In the genomic region with DNA sequence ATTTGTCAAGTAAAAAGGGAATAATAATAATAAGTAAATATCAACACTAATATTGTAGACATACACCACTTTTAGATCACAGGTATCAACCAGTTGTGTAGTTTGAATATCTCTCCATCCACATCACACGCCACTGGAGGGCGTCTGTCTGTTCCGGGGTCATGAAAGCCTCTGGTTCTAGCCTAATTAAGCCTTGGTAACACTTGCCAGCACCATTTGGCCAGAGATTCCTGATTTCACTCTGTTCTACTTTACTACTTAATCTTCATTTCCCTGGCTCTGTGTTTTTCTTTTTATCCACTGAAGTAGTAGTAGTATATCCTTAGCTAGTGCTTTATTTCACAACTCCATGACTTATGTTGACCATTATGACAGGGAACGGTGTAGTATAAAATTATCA, we compare ENCODE assay signal across 18 cellular contexts.
DNase-seq lines count a peak whose midpoint lies in the region; ATAC-seq and TF ChIP-seq lines count a peak whose summit lies in the region.
"Had no signal": no experiment of that assay in that cellular context is flagged by ENCODE, and none has a peak within 500 bp of the region (broad histone marks: within the 10 kb centered on the region; RNA-seq: fewer than 3 reads in every experiment).

No MANE protein-coding gene starts in this region.

- H3K36me3 Mint-ChIP-seq in Caco-2 (ENCODE audit: insufficient read depth, unreplicated experiment): no peaks in the 10 kb centered on the region
- no peaks in the 10 kb centered on the region for H3K36me3 Mint-ChIP-seq in GM23338 (ENCODE audit: low read depth)
- H3K36me3 Mint-ChIP-seq: activated naive CD8-positive, alpha-beta T cell treated with anti-CD3 and anti-CD28 coated beads for 36 hours had no signal

- TF ChIP-seq CTCF in Caco-2 (IDR thresholded peaks at IDR 0.05; ENCODE audit: insufficient read depth in 1 of 2, low read depth in 1 of 2, low read length in 1 of 2, severe bottlenecking in 1 of 2, unreplicated experiment in 1 of 2) (peak; percentile 20 to 21), GM23338 (conservative IDR thresholded peaks at IDR 0.05; ENCODE audit: low read depth in 2 of 2) (peak; percentile 75 to 81), Panc1 (IDR thresholded peaks at IDR 0.05) (peak; percentile 17; the same call in 1 of the 2 replicates)

- no peaks in the 10 kb centered on the region for H3K27me3 Mint-ChIP-seq in Caco-2 (ENCODE audit: insufficient read depth, unreplicated experiment)
- no peaks in the 10 kb centered on the region for H3K27me3 Mint-ChIP-seq in GM23338 (ENCODE audit: insufficient read depth, low read depth, poor library complexity)
- H3K27me3 Mint-ChIP-seq: activated CD8-positive, alpha-beta T cell treated with anti-CD3 and anti-CD28 coated beads for 36 hours; activated naive CD8-positive, alpha-beta T cell treated with anti-CD3 and anti-CD28 coated beads for 36 hours had no signal

- H3K9me3 Mint-ChIP-seq in Caco-2 (ENCODE audit: unreplicated experiment) (no peaks in the 10 kb centered on the region), GM23338 (no peaks in the 10 kb centered on the region; the same call in 2 of the 3 replicates)

- ATAC-seq in GM23338 (peak; percentile 80), Panc1 (no peak), esophagus mucosa (no peak)
- ATAC-seq: activated CD8-positive, alpha-beta T cell treated with anti-CD3 and anti-CD28 coated beads for 36 hours; activated T-cell treated with anti-CD3 and anti-CD28 coated beads, Interleukin-2, amount 50 U/mL, for 72 hours; left lobe of liver; SK-N-SH treated with all-trans-retinoic acid at 6 μM for 48 hours had no signal

- H4K20me1 ChIP-seq in GM23338 (replicated peaks; ENCODE audit: insufficient read depth): no peaks in the 10 kb centered on the region

- POLR2A ChIA-PET in Caco-2 (lab: Charles Lee) (no interaction called here), Panc1 (lab: Charles Lee) (no interaction called here)

- H3K9me3 ChIP-seq in Caco-2 (no peaks in the 10 kb centered on the region), Panc1 (ENCODE audit: control insufficient read depth, insufficient read depth, low read depth, low read length) (no peaks in the 10 kb centered on the region)
- H3K9me3 ChIP-seq: thoracic aorta had no signal

- H3K4me3 Mint-ChIP-seq in Caco-2 (ENCODE audit: unreplicated experiment) (no peak overlapping the region), GM23338 (no peak overlapping the region)
- H3K4me3 Mint-ChIP-seq: activated CD8-positive, alpha-beta T cell treated with anti-CD3 and anti-CD28 coated beads for 36 hours; activated naive CD8-positive, alpha-beta T cell treated with anti-CD3 and anti-CD28 coated beads for 36 hours; activated T-cell treated with anti-CD3 and anti-CD28 coated beads, Interleukin-2, amount 50 U/mL, for 72 hours had no signal

- no peak overlapping the region for H2AFZ ChIP-seq in GM23338
- H2AFZ ChIP-seq: parathyroid adenoma had no signal

- H3K27ac ChIP-seq in GM23338 (ENCODE audit: low read depth) (no peak overlapping the region), Panc1 (ENCODE audit: low read length) (no peak overlapping the region)
- H3K27ac ChIP-seq: brain microvascular endothelial cell, parathyroid adenoma, thoracic aorta had no signal

- H3K27ac Mint-ChIP-seq in Caco-2 (ENCODE audit: unreplicated experiment) (no peak overlapping the region), GM23338 (no peak overlapping the region)
- H3K27ac Mint-ChIP-seq: activated CD8-positive, alpha-beta T cell treated with anti-CD3 and anti-CD28 coated beads for 36 hours; activated naive CD8-positive, alpha-beta T cell treated with anti-CD3 and anti-CD28 coated beads for 36 hours; activated T-cell treated with anti-CD3 and anti-CD28 coated beads, Interleukin-2, amount 50 U/mL, for 72 hours had no signal

- no peak overlapping the region for H3K4me3 ChIP-seq in Caco-2 (ENCODE audit: low read depth, low read length)
- H3K4me3 ChIP-seq in GM23338: no peak overlapping the region
- no peak overlapping the region for H3K4me3 ChIP-seq in Panc1 (ENCODE audit: low read depth in 2 of 2, low read length in 2 of 2)
- H3K4me3 ChIP-seq: thoracic aorta had no signal

- H3K4me2 ChIP-seq in GM23338: no peak overlapping the region

- no TSS peak for BruUV-seq in Caco-2 (replicated peaks; lab: Mats Ljungman, UMichigan)
- no TSS peak for BruUV-seq in Panc1 (replicated peaks; lab: Mats Ljungman, UMichigan)

- no peaks in the 10 kb centered on the region for H3F3A ChIP-seq in GM23338 (replicated peaks; ENCODE audit: low read depth)

- H3K36me3 ChIP-seq in Caco-2 (ENCODE audit: control insufficient read depth, insufficient read depth, low read length) (no peaks in the 10 kb centered on the region), GM23338 (ENCODE audit: insufficient read depth) (no peaks in the 10 kb centered on the region), Panc1 (ENCODE audit: control insufficient read depth, insufficient read depth, low read length) (no peaks in the 10 kb centered on the region)
- H3K36me3 ChIP-seq: brain microvascular endothelial cell, thoracic aorta had no signal

- no peaks in the 10 kb centered on the region for H3K9me2 ChIP-seq in GM23338 (ENCODE audit: insufficient read depth)

- H3K27me3 ChIP-seq in Caco-2 (replicated peaks; ENCODE audit: control insufficient read depth, insufficient read depth, low read length): no peaks in the 10 kb centered on the region
- H3K27me3 ChIP-seq in GM23338 (ENCODE audit: insufficient read depth): no peaks in the 10 kb centered on the region
- no peaks in the 10 kb centered on the region for H3K27me3 ChIP-seq in Panc1 (ENCODE audit: control insufficient read depth, insufficient read depth, low read length)
- H3K27me3 ChIP-seq: brain microvascular endothelial cell had no signal

- DNase-seq in Caco-2: peak in 1 of 2 experiments; percentile 11
- peak; percentile 77 for DNase-seq in GM23338 (ENCODE audit: low spot score)
- DNase-seq in Panc1 (ENCODE audit: low read depth, low spot score): no peak
- DNase-seq in islet precursor cell: peak; percentile 60
- DNase-seq in T1000 (lab: John Stamatoyannopoulos, UW): no peak
- DNase-seq in globus pallidus (ENCODE audit: low spot score): no peak
- DNase-seq: activated CD8-positive, alpha-beta T cell treated with anti-CD3 and anti-CD28 coated beads for 36 hours; activated naive CD8-positive, alpha-beta T cell treated with anti-CD3 and anti-CD28 coated beads for 36 hours; activated T-cell treated with anti-CD3 and anti-CD28 coated beads, Interleukin-2, amount 50 U/mL, for 72 hours; brain microvascular endothelial cell; head of caudate nucleus; NCI-H1105; stimulated activated CD4-positive, alpha-beta T cell treated with anti-CD3 and anti-CD28 coated beads, Interleukin-4, amount 100 ng/mL, for 4 hours had no signal

- intact Hi-C loops in Caco-2 (cut with micrococcal nuclease; ENCODE audit: unreplicated experiment) (no loop called here), Panc1 (cut with micrococcal nuclease; ENCODE audit: unreplicated experiment) (no loop called here)

- CTCF ChIA-PET in Caco-2 (lab: Charles Lee): no interaction called here
- CTCF ChIA-PET in Panc1 (lab: Charles Lee): no interaction called here

- H3K4me1 ChIP-seq in Caco-2 (no peaks in the 10 kb centered on the region), GM23338 (ENCODE audit: insufficient read depth) (no peaks in the 10 kb centered on the region), Panc1 (ENCODE audit: control insufficient read depth, insufficient read depth, low read length) (no peaks in the 10 kb centered on the region)
- H3K4me1 ChIP-seq: parathyroid adenoma had no signal

- H3K4me1 Mint-ChIP-seq in Caco-2 (ENCODE audit: low read depth, unreplicated experiment): peaks cover 7% of the 10 kb centered on the region
- no peaks in the 10 kb centered on the region for H3K4me1 Mint-ChIP-seq in GM23338
- H3K4me1 Mint-ChIP-seq: activated naive CD8-positive, alpha-beta T cell treated with anti-CD3 and anti-CD28 coated beads for 36 hours had no signal

- in situ Hi-C loops in Panc1 (cut with HindIII; ENCODE audit: low pct_unique_long_range_greater_than_20kb, low sequenced_read_pairs): no loop called here

- H3K79me2 ChIP-seq in GM23338 (replicated peaks; ENCODE audit: insufficient read depth): no peaks in the 10 kb centered on the region
- H3K79me2 ChIP-seq: parathyroid adenoma had no signal

TF ChIP-seq in GM23338, 12 proteins besides CTCF, POLR2A, EP300 and RAD21 (continues in another document):
- TF ChIP-seq EZH2phosphoT487 (IDR thresholded peaks at IDR 0.05; ENCODE audit: unreplicated experiment) (no peak), NANOG (IDR thresholded peaks at IDR 0.05; ENCODE audit: borderline replicate concordance) (no peak), ZNF331 (CRISPR knock-in tag; IDR thresholded peaks at IDR 0.05; ENCODE audit: low read depth) (no peak), CREB1 (CRISPR knock-in tag; IDR thresholded peaks at IDR 0.05; ENCODE audit: low read depth) (no peak), STAT1 (IDR thresholded peaks at IDR 0.05; ENCODE audit: unreplicated experiment) (no peak), JUNB (IDR thresholded peaks at IDR 0.05; ENCODE audit: unreplicated experiment) (no peak), POLR2AphosphoS5 (IDR thresholded peaks at IDR 0.05; ENCODE audit: low read depth) (no peak), EZH2 (IDR thresholded peaks at IDR 0.05; ENCODE audit: low read depth, unreplicated experiment) (no peak)
- TF ChIP-seq, protein P1, sequence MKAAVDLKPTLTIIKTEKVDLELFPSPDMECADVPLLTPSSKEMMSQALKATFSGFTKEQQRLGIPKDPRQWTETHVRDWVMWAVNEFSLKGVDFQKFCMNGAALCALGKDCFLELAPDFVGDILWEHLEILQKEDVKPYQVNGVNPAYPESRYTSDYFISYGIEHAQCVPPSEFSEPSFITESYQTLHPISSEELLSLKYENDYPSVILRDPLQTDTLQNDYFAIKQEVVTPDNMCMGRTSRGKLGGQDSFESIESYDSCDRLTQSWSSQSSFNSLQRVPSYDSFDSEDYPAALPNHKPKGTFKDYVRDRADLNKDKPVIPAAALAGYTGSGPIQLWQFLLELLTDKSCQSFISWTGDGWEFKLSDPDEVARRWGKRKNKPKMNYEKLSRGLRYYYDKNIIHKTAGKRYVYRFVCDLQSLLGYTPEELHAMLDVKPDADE (IDR thresholded peaks at IDR 0.05): no peak

Comparison
In these comparisons a context has a peak if more than half of its experiments do, and no peak if none do; other contexts are left out.
1. DNase-seq: peak in GM23338 (single experiment) and islet precursor cell (single experiment); none in Panc1 (single experiment), T1000 (single experiment) and globus pallidus (single experiment).
2. CTCF ChIP-seq: peak in every context shown above with its lines; median percentile 78 in GM23338; 20 in Caco-2; 17 in Panc1.